In the genomic region with DNA sequence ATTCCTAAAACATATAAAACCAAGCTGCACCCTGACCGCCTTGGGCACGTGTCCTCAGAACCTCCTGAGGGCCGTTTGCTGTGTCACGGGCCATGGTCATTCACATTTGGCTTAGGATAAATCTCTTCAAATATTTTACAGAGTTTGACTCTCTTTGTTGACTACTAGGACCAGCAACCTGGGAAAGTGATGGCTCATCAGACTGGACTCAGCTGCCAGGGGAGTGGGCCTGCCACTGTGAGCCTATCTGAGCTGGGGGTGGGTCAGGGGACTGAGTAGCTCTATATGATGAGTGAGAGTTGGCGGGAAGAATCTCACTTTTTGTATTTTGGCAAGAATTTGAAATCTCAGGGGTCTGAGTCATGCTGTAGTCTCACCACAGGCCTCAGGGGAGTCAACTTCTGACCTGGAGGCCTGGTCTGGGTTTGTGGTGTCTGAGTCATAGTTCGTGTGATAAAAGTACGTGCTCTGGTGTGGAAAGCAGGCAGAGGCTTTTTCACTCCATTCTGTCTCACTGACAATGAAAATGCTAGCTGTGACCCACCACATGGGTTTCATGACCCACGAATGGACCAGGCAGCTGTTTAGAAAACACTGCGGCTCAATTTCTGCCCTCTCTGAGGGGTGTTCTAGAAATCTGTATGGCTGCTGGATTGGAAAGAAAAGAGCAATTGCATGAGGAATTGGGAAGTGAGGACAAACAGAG, we compare ENCODE assay signal across 1 cellular context.
TF ChIP-seq lines count a peak whose summit lies in the region.

No MANE protein-coding gene starts in this region.

TF ChIP-seq in IMR-90, 13 proteins besides CTCF, POLR2A, EP300 and RAD21:
- TF ChIP-seq MAZ (IDR thresholded peaks at IDR 0.05; ENCODE audit: borderline replicate concordance, low read depth, low read length), result peak; percentile 62; the same call in 1 of the 2 replicates
- peak; percentile 71; the same call in 1 of the 2 replicates for TF ChIP-seq MXI1 (IDR thresholded peaks at IDR 0.05; ENCODE audit: borderline replicate concordance, low read depth, low read length)
- TF ChIP-seq, protein P1, sequence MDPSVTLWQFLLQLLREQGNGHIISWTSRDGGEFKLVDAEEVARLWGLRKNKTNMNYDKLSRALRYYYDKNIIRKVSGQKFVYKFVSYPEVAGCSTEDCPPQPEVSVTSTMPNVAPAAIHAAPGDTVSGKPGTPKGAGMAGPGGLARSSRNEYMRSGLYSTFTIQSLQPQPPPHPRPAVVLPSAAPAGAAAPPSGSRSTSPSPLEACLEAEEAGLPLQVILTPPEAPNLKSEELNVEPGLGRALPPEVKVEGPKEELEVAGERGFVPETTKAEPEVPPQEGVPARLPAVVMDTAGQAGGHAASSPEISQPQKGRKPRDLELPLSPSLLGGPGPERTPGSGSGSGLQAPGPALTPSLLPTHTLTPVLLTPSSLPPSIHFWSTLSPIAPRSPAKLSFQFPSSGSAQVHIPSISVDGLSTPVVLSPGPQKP (IDR thresholded peaks at IDR 0.05; ENCODE audit: borderline replicate concordance, low read depth, low read length), result no peak
- no peak for TF ChIP-seq SMC3 (IDR thresholded peaks at IDR 0.05; ENCODE audit: low read depth, low read length)
- TF ChIP-seq RCOR1 (IDR thresholded peaks at IDR 0.05; ENCODE audit: insufficient replicate concordance, low read length), result peak; percentile 28
- peak; percentile 75 for TF ChIP-seq BHLHE40 (IDR thresholded peaks at IDR 0.05; ENCODE audit: low read depth, low read length)
- peak; percentile 1; the same call in 1 of the 2 replicates for TF ChIP-seq MAFK (IDR thresholded peaks at IDR 0.05; ENCODE audit: low read depth, low read length)
- no peak for TF ChIP-seq RFX5 (IDR thresholded peaks at IDR 0.05; ENCODE audit: low read depth, low read length)
- TF ChIP-seq NFE2L2 (IDR thresholded peaks at IDR 0.05; ENCODE audit: low read depth, low read length), result peak; percentile 49; the same call in 1 of the 2 replicates
- peak; percentile 85; the same call in 1 of the 2 replicates for TF ChIP-seq CHD1 (IDR thresholded peaks at IDR 0.05; ENCODE audit: low read depth, low read length)
- TF ChIP-seq FOS (IDR thresholded peaks at IDR 0.05; ENCODE audit: low read depth, low read length), result peak; percentile 99
- TF ChIP-seq, protein P2, sequence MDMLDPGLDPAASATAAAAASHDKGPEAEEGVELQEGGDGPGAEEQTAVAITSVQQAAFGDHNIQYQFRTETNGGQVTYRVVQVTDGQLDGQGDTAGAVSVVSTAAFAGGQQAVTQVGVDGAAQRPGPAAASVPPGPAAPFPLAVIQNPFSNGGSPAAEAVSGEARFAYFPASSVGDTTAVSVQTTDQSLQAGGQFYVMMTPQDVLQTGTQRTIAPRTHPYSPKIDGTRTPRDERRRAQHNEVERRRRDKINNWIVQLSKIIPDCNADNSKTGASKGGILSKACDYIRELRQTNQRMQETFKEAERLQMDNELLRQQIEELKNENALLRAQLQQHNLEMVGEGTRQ (IDR thresholded peaks at IDR 0.05; ENCODE audit: low read depth, low read length), result peak; percentile 25; the same call in 1 of the 2 replicates
- peak; percentile 40 for TF ChIP-seq CEBPB (IDR thresholded peaks at IDR 0.05; ENCODE audit: low read depth, low read length)
